In genomic region chr16:29994613-29995329, GRCh38 we compare ENCODE assay signal across 8 cellular contexts. TPM values are rescaled to one million over a fixed set of nuclear protein-coding genes. Genes with fewer than 3 reads are reported as not detected.
DNase-seq lines count a peak whose midpoint lies in the region; ATAC-seq and TF ChIP-seq lines count a peak whose summit lies in the region.

No MANE protein-coding gene starts in this region.

- peaks cover 24% of the 10 kb centered on the region for H3K36me3 ChIP-seq in RWPE2 (ENCODE audit: low read depth)
- peaks cover 1 to 33% (median 13%) of the 10 kb centered on the region in 4 donors for H3K36me3 ChIP-seq in liver (ENCODE audit: control insufficient read depth in 4 of 4, insufficient read depth in 3 of 4, low read depth in 1 of 4, low read length in 3 of 4)

- H3K27ac ChIP-seq in RWPE2 (ENCODE audit: poor library complexity, severe bottlenecking) (peak overlapping the region; percentile 89), liver (ENCODE audit: low read depth in 1 of 2, low read length in 2 of 2) (peak overlapping the region; percentile 99 to 100)

- H3K9me3 ChIP-seq in RWPE2 (ENCODE audit: severe bottlenecking) (no peaks in the 10 kb centered on the region), liver (ENCODE audit: control insufficient read depth in 4 of 4, low read length in 3 of 4) (no peaks in the 10 kb centered on the region)

- TF ChIP-seq CTCF in RWPE2 (IDR thresholded peaks at IDR 0.05; ENCODE audit: poor library complexity, severe bottlenecking) (no peak), liver (IDR thresholded peaks at IDR 0.05; ENCODE audit: low read depth, low read length, missing input control) (no peak)

- H3K4me3 ChIP-seq in RWPE2 (ENCODE audit: severe bottlenecking) (peak overlapping the region; percentile 77), liver (ENCODE audit: low read depth in 1 of 3, low read length in 3 of 3) (peak overlapping the region; percentile 65 to 98 (median 74))

- H3K4me1 ChIP-seq in RWPE2 (ENCODE audit: insufficient read depth, poor library complexity, severe bottlenecking) (peaks cover 5% of the 10 kb centered on the region), liver (ENCODE audit: control insufficient read depth in 4 of 4, insufficient read depth in 4 of 4, low read length in 3 of 4) (peaks cover 2 to 26% (median 18%) of the 10 kb centered on the region in 4 donors)

- peak; percentile 39 for ATAC-seq in HG02798 (IDR thresholded peaks at IDR 0.05; ENCODE audit: poor library complexity, unreplicated experiment)
- ATAC-seq in RWPE2 (ENCODE audit: low read depth): peak; percentile 68

- H3K9ac ChIP-seq in liver (ENCODE audit: low read depth in 1 of 2, low read length in 2 of 2): peak overlapping the region in 1 of 2 donors; percentile 100

- TF ChIP-seq RAD21 in liver (IDR thresholded peaks at IDR 0.05): no peak

- H3K27me3 ChIP-seq in RWPE2 (ENCODE audit: insufficient read depth, poor library complexity, severe bottlenecking) (no peaks in the 10 kb centered on the region), liver (ENCODE audit: control insufficient read depth in 4 of 4, insufficient read depth in 4 of 4, low read length in 3 of 4) (no peaks in the 10 kb centered on the region)

- DNase-seq in NCI-H2171 treated with DMSO at 0.1 percent for 48 hours (lab: John Stamatoyannopoulos, UW) (peak; percentile 36), NCI-H2171 (lab: John Stamatoyannopoulos, UW) (no peak), RWPE2 (ENCODE audit: low spot score) (peak; percentile 75), cerebellar cortex (ENCODE audit: low spot score) (peak; percentile 47), NCI-H2029 (lab: John Stamatoyannopoulos, UW) (no peak)
- peak; percentile 48 for DNase-seq in stimulated activated CD8-positive, alpha-beta memory T cell treated with anti-CD3 and anti-CD28 coated beads, Interleukin-12 subunit alpha, Interleukin-12 subunit beta, amount 100 ng/mL, for 4 hours (ENCODE audit: low read depth)

- WGBS in liver: 16% methylated on average over 24 of the region's 24 CpGs

TF ChIP-seq in liver, 16 proteins besides CTCF, POLR2A, EP300 and RAD21:
- TF ChIP-seq REST (IDR thresholded peaks at IDR 0.05): no peak

RNA-seq across cellular contexts. Expression of gene HIRIP3, which starts 0.6 kb away (rescaled TPM):
- 10 to 100 TPM in 1 of 2 donors, 1 to 10 TPM in 1; 9.2 to 10.5 TPM for total RNA-seq in liver
- 1 to 10 TPM; 5.7 to 9.0 TPM for polyA plus RNA-seq in liver

RNA-seq across cellular contexts. Expression of gene INO80E, which starts 1.3 kb away (rescaled TPM):
- 10 to 100 TPM; 11.7 to 24.8 TPM for total RNA-seq in liver
- polyA plus RNA-seq in liver: 10 to 100 TPM in 1 of 2 donors, 1 to 10 TPM in 1; 8.0 to 22.8 TPM

RNA-seq across cellular contexts. Expression of gene DOC2A, which starts 16.1 kb away (rescaled TPM):
- total RNA-seq in liver: under 1 TPM in 1 of 2 donors, not detected in 1; 0.17 TPM
- under 1 TPM; 0.09 to 0.22 TPM for polyA plus RNA-seq in liver

RNA-seq across cellular contexts. Expression of gene TAOK2, which starts 21.1 kb away (rescaled TPM):
- total RNA-seq in liver: 10 to 100 TPM; 19.0 to 27.9 TPM
- polyA plus RNA-seq in liver: 10 to 100 TPM in 1 of 2 donors, 1 to 10 TPM in 1; 2.2 to 12.9 TPM

RNA-seq across cellular contexts. Expression of gene C16orf92, which starts 28.2 kb away (rescaled TPM):
- not detected for total RNA-seq in liver
- not detected for polyA plus RNA-seq in liver

Comparison
In these comparisons a context has a peak if more than half of its experiments do, and no peak if none do; other contexts are left out.
1. DNase-seq: peak in NCI-H2171 treated with DMSO at 0.1 percent for 48 hours (single experiment), RWPE2 (single experiment), cerebellar cortex (single experiment) and stimulated activated CD8-positive, alpha-beta memory T cell treated with anti-CD3 and anti-CD28 coated beads, Interleukin-12 subunit alpha, Interleukin-12 subunit beta, amount 100 ng/mL, for 4 hours (single experiment); none in NCI-H2171 (single experiment) and NCI-H2029 (single experiment).